In the genomic region with DNA sequence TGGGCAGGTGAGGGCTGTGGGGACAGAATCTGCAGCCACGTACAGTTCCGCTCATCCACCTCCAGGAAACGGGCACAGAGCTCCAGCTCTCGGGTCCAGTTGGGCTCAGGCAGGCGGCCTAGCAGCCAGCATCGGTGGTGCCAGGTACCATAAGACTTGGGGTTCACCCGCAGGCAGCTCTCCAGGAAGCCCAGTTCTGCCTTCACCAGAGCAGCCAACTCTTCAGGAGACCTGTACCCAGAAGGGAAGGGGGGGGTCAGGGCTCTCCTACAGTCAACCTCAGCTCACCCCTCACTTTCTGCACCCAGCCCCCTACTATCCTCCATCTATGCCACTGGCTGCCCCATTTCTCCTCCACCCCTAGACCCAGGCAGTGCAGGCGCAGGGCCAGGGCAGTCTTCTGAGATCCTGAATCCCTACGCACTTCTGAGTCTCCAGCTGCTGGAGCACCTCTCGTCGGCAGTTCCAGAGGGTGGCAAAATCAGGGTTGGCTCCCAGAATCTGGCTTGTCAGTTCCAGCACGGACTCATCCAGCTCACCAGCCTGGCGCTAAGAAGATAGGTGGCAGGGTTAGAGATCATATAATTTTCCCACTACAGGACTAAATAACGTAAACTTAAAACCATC, we compare ENCODE assay signal across 1 cellular context.
TF ChIP-seq lines count a peak whose summit lies in the region.

No MANE protein-coding gene starts in this region.

TF ChIP-seq in GM12891, 5 proteins besides CTCF, POLR2A, EP300 and RAD21:
- no peak for TF ChIP-seq POLR2AphosphoS5 (IDR thresholded peaks at IDR 0.05; ENCODE audit: low read depth, low read length)
- TF ChIP-seq SPI1 (IDR thresholded peaks at IDR 0.05; ENCODE audit: low read depth, low read length): no peak
- no peak for TF ChIP-seq PAX5 (IDR thresholded peaks at IDR 0.05; ENCODE audit: insufficient read depth, low read length, severe bottlenecking)
- no peak for TF ChIP-seq POU2F2 (IDR thresholded peaks at IDR 0.05; ENCODE audit: low read depth, low read length)
- TF ChIP-seq TAF1 (IDR thresholded peaks at IDR 0.05; ENCODE audit: low read depth, low read length): no peak
